Comparison of ENCODE assay signal across 8 cellular contexts in genomic region chr19:1383014-1383310, GRCh38. TPM values are rescaled to one million over a fixed set of nuclear protein-coding genes. Genes with fewer than 3 reads are reported as not detected.
A peak's percentile ranks its signal among the peaks of the same experiment; 100 is the strongest.
DNase-seq lines count a peak whose midpoint lies in the region; ATAC-seq and TF ChIP-seq lines count a peak whose summit lies in the region.

No MANE protein-coding gene starts in this region.

- peaks cover 23% of the 10 kb centered on the region for H3K79me2 ChIP-seq in mammary epithelial cell (ENCODE audit: insufficient read depth, low read length)

- H3K36me3 ChIP-seq in mammary epithelial cell (ENCODE audit: insufficient read depth, low read length) (no peaks in the 10 kb centered on the region), vagina (peaks cover 0 to under 1% of the 10 kb centered on the region in 2 donors)

- H4K20me1 ChIP-seq in mammary epithelial cell (ENCODE audit: insufficient read depth, low read length), result no peaks in the 10 kb centered on the region

- peak overlapping the region; percentile 82 for H3K4me3 Mint-ChIP-seq in MCF 10A (ENCODE audit: unreplicated experiment)
- H3K4me3 Mint-ChIP-seq in activated CD8-positive, alpha-beta T cell treated with anti-CD3 and anti-CD28 coated beads for 36 hours, result peak overlapping the region; percentile 78

- H3K27me3 ChIP-seq in mammary epithelial cell (ENCODE audit: insufficient read depth, low read length) (no peaks in the 10 kb centered on the region), layer of hippocampus (ENCODE audit: control insufficient read depth, insufficient read depth, low read length) (no peaks in the 10 kb centered on the region), vagina (no peaks in the 10 kb centered on the region), right cardiac atrium (ENCODE audit: control insufficient read depth, insufficient read depth) (no peaks in the 10 kb centered on the region)

- H3K4me1 Mint-ChIP-seq in MCF 10A (ENCODE audit: insufficient read depth, unreplicated experiment), result peaks cover 6% of the 10 kb centered on the region
- peaks cover 15% of the 10 kb centered on the region for H3K4me1 Mint-ChIP-seq in activated CD8-positive, alpha-beta T cell treated with anti-CD3 and anti-CD28 coated beads for 36 hours (ENCODE audit: low read depth)

- no peak for TF ChIP-seq POLR2A in vagina (IDR thresholded peaks at IDR 0.05)

- peak overlapping the region; percentile 93 for H3K27ac Mint-ChIP-seq in MCF 10A (ENCODE audit: low read depth, unreplicated experiment)
- peak overlapping the region; percentile 94 for H3K27ac Mint-ChIP-seq in activated CD8-positive, alpha-beta T cell treated with anti-CD3 and anti-CD28 coated beads for 36 hours

- in situ Hi-C loops in mammary epithelial cell (cut with MboI; ENCODE audit: low sequenced_read_pairs in 2 of 2), result no loop called here

- WGBS in mammary epithelial cell (ENCODE audit: low coverage, missing lambda C conversion rate), result 20% methylated on average over 6 of the region's 9 CpGs
- 16% methylated on average over 9 of the region's 9 CpGs for WGBS in right cardiac atrium

- intact Hi-C loops in MCF 10A (cut with micrococcal nuclease), result loop anchor here (10.0 kb wide), 2 partner anchors 68 to 108 kb away; partner anchors contain the start of gene FAM174C
- intact Hi-C loops in mammary epithelial cell (cut with micrococcal nuclease), result loop anchor here (1.0 to 2.0 kb wide), 2 partner anchors 24 to 68 kb away; partner anchors contain the start of gene DAZAP1
- intact Hi-C loops in activated CD8-positive, alpha-beta T cell treated with anti-CD3 and anti-CD28 coated beads for 36 hours (cut with micrococcal nuclease), result no loop called here
- intact Hi-C loops in vagina (cut with DNase I), result loop anchor here (10.0 kb wide), 1 partner anchor 108 kb away; the partner anchor contains the start of gene FAM174C
- intact Hi-C loops in right cardiac atrium (cut with DNase I), result loop anchor here in 1 of 4 donors (5.0 kb wide), 1 partner anchor 101 kb away; no protein-coding TSS in a partner anchor

- dilution Hi-C loops in mammary epithelial cell (cut with HindIII; ENCODE audit: low sequenced_read_pairs), result no loop called here

- H3K4me3 ChIP-seq in mammary epithelial cell (replicated peaks in 1 of 3; ENCODE audit: insufficient read depth in 1 of 3, low read depth in 2 of 3, low read length in 3 of 3) (no peak overlapping the region), vagina (peak overlapping the region; percentile 70 to 84), right cardiac atrium (ENCODE audit: low read length) (no peak overlapping the region)

- peaks cover 31% of the 10 kb centered on the region for H3K36me3 Mint-ChIP-seq in MCF 10A (ENCODE audit: insufficient read depth, unreplicated experiment)
- H3K36me3 Mint-ChIP-seq in activated CD8-positive, alpha-beta T cell treated with anti-CD3 and anti-CD28 coated beads for 36 hours (ENCODE audit: low read depth), result peaks cover 10% of the 10 kb centered on the region

- DNase-seq in MCF 10A (ENCODE audit: unreplicated experiment), result no peak
- no peak for DNase-seq in mammary epithelial cell
- DNase-seq in activated CD8-positive, alpha-beta T cell treated with anti-CD3 and anti-CD28 coated beads for 36 hours, result no peak
- DNase-seq in vagina (ENCODE audit: extremely low spot score in 2 of 2), result no peak
- no peak for DNase-seq in right cardiac atrium

- H3K4me1 ChIP-seq in mammary epithelial cell (ENCODE audit: insufficient read depth, low read length) (no peaks in the 10 kb centered on the region), vagina (peaks cover 40% of the 10 kb centered on the region), right cardiac atrium (ENCODE audit: control insufficient read depth, insufficient read depth, low read length) (no peaks in the 10 kb centered on the region)

- H3K9me3 Mint-ChIP-seq in MCF 10A (ENCODE audit: unreplicated experiment), result no peaks in the 10 kb centered on the region
- H3K9me3 Mint-ChIP-seq in activated CD8-positive, alpha-beta T cell treated with anti-CD3 and anti-CD28 coated beads for 36 hours, result no peaks in the 10 kb centered on the region

- CTCF ChIA-PET in MCF 10A (lab: Yijun Ruan, JAX) (interaction anchor here (0.6 to 0.9 kb wide), 3 partner anchors 9 to 38 kb away, joined by 3 to 4 read pairs (median 4); no protein-coding TSS in a partner anchor), mammary epithelial cell (lab: Charles Lee; ENCODE audit: low non-redundant PET) (interaction anchor here (0.8 kb wide), 1 partner anchor 80 kb away, joined by 5 read pairs; no protein-coding TSS in a partner anchor)
- CTCF ChIA-PET in activated CD8-positive, alpha-beta T cell treated with anti-CD3 and anti-CD28 coated beads for 36 hours (lab: Charles Lee), result interaction anchor here (1.1 to 1.7 kb wide), 6 partner anchors 9 to 139 kb away, joined by 3 to 8 read pairs (median 4); no protein-coding TSS in a partner anchor

- H3K9me3 ChIP-seq in mammary epithelial cell (replicated peaks; ENCODE audit: insufficient read depth, low read length) (no peaks in the 10 kb centered on the region), vagina (no peaks in the 10 kb centered on the region), right cardiac atrium (ENCODE audit: control insufficient read depth, low read length) (no peaks in the 10 kb centered on the region)

- BruUV-seq in MCF 10A (replicated peaks; lab: Mats Ljungman, UMichigan), result no TSS peak
- no TSS peak for BruUV-seq in mammary epithelial cell (replicated peaks; lab: Mats Ljungman, UMichigan)

- H3K27me3 Mint-ChIP-seq in MCF 10A (ENCODE audit: insufficient read depth, unreplicated experiment), result no peaks in the 10 kb centered on the region
- H3K27me3 Mint-ChIP-seq in activated CD8-positive, alpha-beta T cell treated with anti-CD3 and anti-CD28 coated beads for 36 hours, result peaks cover 3% of the 10 kb centered on the region

- no peak overlapping the region for H3K9ac ChIP-seq in mammary epithelial cell (ENCODE audit: insufficient read depth, low read length)

- H3K27ac ChIP-seq in mammary epithelial cell (ENCODE audit: insufficient read depth, low read depth, low read length), result no peak overlapping the region
- H3K27ac ChIP-seq in layer of hippocampus (ENCODE audit: low read depth, low read length), result peak overlapping the region; percentile 64
- H3K27ac ChIP-seq in vagina, result no peak overlapping the region
- H3K27ac ChIP-seq in right cardiac atrium (ENCODE audit: low read length), result no peak overlapping the region

- H2AFZ ChIP-seq in mammary epithelial cell (ENCODE audit: low read depth, low read length), result no peak overlapping the region

- POLR2A ChIA-PET in MCF 10A (lab: Yijun Ruan, JAX), result interaction anchor here (0.7 to 1.9 kb wide), 12 partner anchors 10 to 1195 kb away, joined by 3 to 11 read pairs (median 4); partner anchors contain the start of genes ATP5F1D and FAM174C
- POLR2A ChIA-PET in activated CD8-positive, alpha-beta T cell treated with anti-CD3 and anti-CD28 coated beads for 36 hours (lab: Charles Lee), result interaction anchor here (0.6 to 1.7 kb wide), 8 partner anchors 10 to 114 kb away, joined by 3 to 5 read pairs (median 3); partner anchors contain the start of gene CIRBP

- TF ChIP-seq CTCF in MCF 10A (IDR thresholded peaks at IDR 0.05; ENCODE audit: unreplicated experiment), result peak; percentile 8
- TF ChIP-seq CTCF in mammary epithelial cell (conservative IDR thresholded peaks at IDR 0.05 in 1 of 2, IDR thresholded peaks at IDR 0.05 in 1 of 2; ENCODE audit: extremely low read depth in 1 of 2, insufficient read depth in 1 of 2, low read depth in 1 of 2, low read length in 2 of 2), result no peak
- peak; percentile 29 for TF ChIP-seq CTCF in activated CD8-positive, alpha-beta T cell treated with anti-CD3 and anti-CD28 coated beads for 36 hours (IDR thresholded peaks at IDR 0.05)
- TF ChIP-seq CTCF in vagina (IDR thresholded peaks at IDR 0.05), result no peak

- no peak for ATAC-seq in activated CD8-positive, alpha-beta T cell treated with anti-CD3 and anti-CD28 coated beads for 36 hours
- ATAC-seq in GM18511 (IDR thresholded peaks at IDR 0.05; ENCODE audit: unreplicated experiment) (no peak), right cardiac atrium (no peak), GM21390 (IDR thresholded peaks at IDR 0.05; ENCODE audit: unreplicated experiment) (no peak)

- no peak overlapping the region for H3K4me2 ChIP-seq in mammary epithelial cell (ENCODE audit: insufficient read depth, low read depth, low read length)

RNA-seq across cellular contexts. Expression of gene NDUFS7, which starts 0.7 kb away (rescaled TPM):
- total RNA-seq in MCF 10A (2022) (135 and 137 TPM in 2 replicates), mammary epithelial cell (10 to 100 TPM; 34.3 to 73.6 TPM), vagina (141 TPM), right cardiac atrium (100 to 1,000 TPM; 209 to 294 (median 259) TPM)
- polyA plus RNA-seq in mammary epithelial cell (61.1 TPM), right cardiac atrium (437 TPM)
- polyA minus RNA-seq in mammary epithelial cell, result 11.9 TPM
- 100 to 1,000 TPM; 113 to 120 TPM for total RNA-seq in activated CD8-positive, alpha-beta T cell treated with anti-CD3 and anti-CD28 coated beads for 36 hours

RNA-seq across cellular contexts. Expression of gene GAMT, which starts 18.4 kb away (rescaled TPM):
- total RNA-seq in MCF 10A (2022), result 3.2 and 7.0 TPM in 2 replicates
- total RNA-seq in mammary epithelial cell, result 10 to 100 TPM in 1 of 2 donors, 1 to 10 TPM in 1; 4.2 to 19.5 TPM
- polyA plus RNA-seq in mammary epithelial cell, result 8.0 TPM
- not detected for polyA minus RNA-seq in mammary epithelial cell
- 10 to 100 TPM; 27.8 to 29.5 TPM for total RNA-seq in activated CD8-positive, alpha-beta T cell treated with anti-CD3 and anti-CD28 coated beads for 36 hours
- total RNA-seq in vagina, result 29.0 TPM
- 10 to 100 TPM; 49.2 to 76.2 (median 66.4) TPM for total RNA-seq in right cardiac atrium
- polyA plus RNA-seq in right cardiac atrium, result 124 TPM

RNA-seq across cellular contexts. Expression of gene DAZAP1, which starts 24.4 kb away (rescaled TPM):
- total RNA-seq in MCF 10A (2022) (219 and 246 TPM in 2 replicates), mammary epithelial cell (100 to 1,000 TPM in 1 of 2 donors, 10 to 100 TPM in 1; 32.8 to 163 TPM), vagina (29.7 TPM), right cardiac atrium (10 to 100 TPM; 78.7 to 92.1 (median 85.0) TPM)
- polyA plus RNA-seq in mammary epithelial cell (56.3 TPM), right cardiac atrium (65.3 TPM)
- polyA minus RNA-seq in mammary epithelial cell, result 238 TPM
- 100 to 1,000 TPM; 263 to 283 TPM for total RNA-seq in activated CD8-positive, alpha-beta T cell treated with anti-CD3 and anti-CD28 coated beads for 36 hours

RNA-seq across cellular contexts. Expression of gene RPS15, which starts 55.2 kb away (rescaled TPM):
- 1,168 and 1,243 TPM in 2 replicates for total RNA-seq in MCF 10A (2022)
- 100 to 1,000 TPM; 318 to 950 TPM for total RNA-seq in mammary epithelial cell
- polyA plus RNA-seq in mammary epithelial cell, result 2,121 TPM
- 372 TPM for polyA minus RNA-seq in mammary epithelial cell
- total RNA-seq in activated CD8-positive, alpha-beta T cell treated with anti-CD3 and anti-CD28 coated beads for 36 hours, result 1,000 to 10,000 TPM; 1,854 to 1,879 TPM
- total RNA-seq in vagina, result 3,906 TPM
- 100 to 1,000 TPM; 635 to 772 (median 696) TPM for total RNA-seq in right cardiac atrium
- 1,857 TPM for polyA plus RNA-seq in right cardiac atrium

Comparison
In these comparisons a context has a peak if more than half of its experiments do, and no peak if none do; other contexts are left out.
1. CTCF ChIP-seq: peak in MCF 10A (single experiment) and activated CD8-positive, alpha-beta T cell treated with anti-CD3 and anti-CD28 coated beads for 36 hours (single experiment); none in mammary epithelial cell (0 of 2) and vagina (0 of 3).
2. H3K4me3 ChIP-seq: peak in vagina (2 of 2); none in mammary epithelial cell (0 of 3) and right cardiac atrium (single experiment).